1 cellular context compared by ENCODE assay signal in the genomic region with DNA sequence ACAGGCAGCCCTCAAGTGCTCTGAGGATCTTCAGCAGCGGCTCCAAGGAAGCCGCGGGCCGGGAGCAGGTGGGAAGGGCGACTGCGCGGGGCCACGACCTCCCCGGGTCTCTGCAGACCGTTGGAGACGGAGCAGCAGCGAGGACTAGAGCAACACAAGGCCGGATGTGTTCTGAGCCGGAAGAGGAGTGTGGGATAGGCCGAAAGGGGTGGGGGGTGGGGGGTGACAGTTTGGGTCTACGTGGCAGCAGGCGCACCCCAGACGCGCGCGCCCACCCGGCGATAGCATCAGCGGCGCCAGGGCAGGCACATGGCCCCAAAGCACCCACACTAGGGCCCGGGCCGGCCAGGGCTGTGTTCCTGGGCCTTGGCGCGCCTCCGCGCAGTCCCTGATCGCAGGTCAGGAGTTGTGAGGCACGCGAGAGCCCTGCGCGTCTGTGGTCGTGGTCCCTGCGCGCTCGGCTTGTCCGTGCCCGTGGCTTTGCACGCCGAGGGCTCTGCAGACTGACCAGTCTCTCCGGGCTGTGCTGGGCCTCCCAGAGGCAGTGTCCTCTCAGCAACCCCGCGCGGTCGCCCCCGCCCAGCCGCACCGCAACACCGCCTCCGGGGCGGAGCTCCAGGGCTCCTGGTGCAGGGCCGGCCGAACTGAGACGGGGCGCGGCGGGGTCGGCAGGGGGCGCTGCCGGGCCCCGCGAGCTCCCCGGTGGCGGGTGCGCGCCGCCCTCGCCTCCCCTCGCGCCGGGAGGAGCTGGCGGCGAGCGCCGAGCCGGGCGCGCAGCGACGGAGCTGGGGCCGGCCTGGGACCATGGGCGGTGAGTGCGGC.
TF ChIP-seq lines count a peak whose summit lies in the region.

A gene with protein sequence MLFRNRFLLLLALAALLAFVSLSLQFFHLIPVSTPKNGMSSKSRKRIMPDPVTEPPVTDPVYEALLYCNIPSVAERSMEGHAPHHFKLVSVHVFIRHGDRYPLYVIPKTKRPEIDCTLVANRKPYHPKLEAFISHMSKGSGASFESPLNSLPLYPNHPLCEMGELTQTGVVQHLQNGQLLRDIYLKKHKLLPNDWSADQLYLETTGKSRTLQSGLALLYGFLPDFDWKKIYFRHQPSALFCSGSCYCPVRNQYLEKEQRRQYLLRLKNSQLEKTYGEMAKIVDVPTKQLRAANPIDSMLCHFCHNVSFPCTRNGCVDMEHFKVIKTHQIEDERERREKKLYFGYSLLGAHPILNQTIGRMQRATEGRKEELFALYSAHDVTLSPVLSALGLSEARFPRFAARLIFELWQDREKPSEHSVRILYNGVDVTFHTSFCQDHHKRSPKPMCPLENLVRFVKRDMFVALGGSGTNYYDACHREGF (plus strand): TSS at position 725 of the 822 bp plus-strand sequence. CDS start 28,351 bp downstream, outside the sequence.

TF ChIP-seq in HepG2, 621 proteins besides CTCF, POLR2A, EP300 and RAD21 (continued from another document and continues in another):
- TF ChIP-seq ZNF430 (CRISPR knock-in tag; IDR thresholded peaks at IDR 0.05) (0 out of 2 replicates have a peak, but pooled peaks have one; percentile 46), FOXM1 (CRISPR knock-in tag; IDR thresholded peaks at IDR 0.05) (no peak), HOXA3 (CRISPR knock-in tag; IDR thresholded peaks at IDR 0.05) (peak; percentile 80), NRL (CRISPR knock-in tag; IDR thresholded peaks at IDR 0.05; ENCODE audit: borderline replicate concordance) (0 out of 2 replicates have a peak, but pooled peaks have one; percentile 62), SMAD3 (CRISPR knock-in tag; IDR thresholded peaks at IDR 0.05) (no peak), ZKSCAN1 (IDR thresholded peaks at IDR 0.05; ENCODE audit: low read length) (no peak), STAT5B (CRISPR knock-in tag; IDR thresholded peaks at IDR 0.05) (no peak), TBP (CRISPR knock-in tag; IDR thresholded peaks at IDR 0.05) (no peak), ZNF598 (CRISPR knock-in tag; IDR thresholded peaks at IDR 0.05; ENCODE audit: borderline replicate concordance) (no peak), HHEX (CRISPR knock-in tag; IDR thresholded peaks at IDR 0.05) (no peak), RBM22 (optimal IDR thresholded peaks at IDR 0.05; ENCODE audit: low read length) (no peak), ZNF746 (CRISPR knock-in tag; IDR thresholded peaks at IDR 0.05) (no peak), ZNF772 (CRISPR knock-in tag; IDR thresholded peaks at IDR 0.05) (no peak; the same call in 1 of the 2 replicates), DPF2 (CRISPR knock-in tag; IDR thresholded peaks at IDR 0.05; ENCODE audit: borderline replicate concordance, low read depth) (no peak), THAP11 (CRISPR knock-in tag; IDR thresholded peaks at IDR 0.05) (no peak), ZNF367 (CRISPR knock-in tag; IDR thresholded peaks at IDR 0.05; ENCODE audit: borderline replicate concordance) (no peak), MED8 (CRISPR knock-in tag; IDR thresholded peaks at IDR 0.05; ENCODE audit: insufficient replicate concordance) (peak; percentile 27)
- TF ChIP-seq, protein P1, sequence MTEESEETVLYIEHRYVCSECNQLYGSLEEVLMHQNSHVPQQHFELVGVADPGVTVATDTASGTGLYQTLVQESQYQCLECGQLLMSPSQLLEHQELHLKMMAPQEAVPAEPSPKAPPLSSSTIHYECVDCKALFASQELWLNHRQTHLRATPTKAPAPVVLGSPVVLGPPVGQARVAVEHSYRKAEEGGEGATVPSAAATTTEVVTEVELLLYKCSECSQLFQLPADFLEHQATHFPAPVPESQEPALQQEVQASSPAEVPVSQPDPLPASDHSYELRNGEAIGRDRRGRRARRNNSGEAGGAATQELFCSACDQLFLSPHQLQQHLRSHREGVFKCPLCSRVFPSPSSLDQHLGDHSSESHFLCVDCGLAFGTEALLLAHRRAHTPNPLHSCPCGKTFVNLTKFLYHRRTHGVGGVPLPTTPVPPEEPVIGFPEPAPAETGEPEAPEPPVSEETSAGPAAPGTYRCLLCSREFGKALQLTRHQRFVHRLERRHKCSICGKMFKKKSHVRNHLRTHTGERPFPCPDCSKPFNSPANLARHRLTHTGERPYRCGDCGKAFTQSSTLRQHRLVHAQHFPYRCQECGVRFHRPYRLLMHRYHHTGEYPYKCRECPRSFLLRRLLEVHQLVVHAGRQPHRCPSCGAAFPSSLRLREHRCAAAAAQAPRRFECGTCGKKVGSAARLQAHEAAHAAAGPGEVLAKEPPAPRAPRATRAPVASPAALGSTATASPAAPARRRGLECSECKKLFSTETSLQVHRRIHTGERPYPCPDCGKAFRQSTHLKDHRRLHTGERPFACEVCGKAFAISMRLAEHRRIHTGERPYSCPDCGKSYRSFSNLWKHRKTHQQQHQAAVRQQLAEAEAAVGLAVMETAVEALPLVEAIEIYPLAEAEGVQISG (CRISPR knock-in tag; IDR thresholded peaks at IDR 0.05): peak; percentile 88
- TF ChIP-seq, protein P2, sequence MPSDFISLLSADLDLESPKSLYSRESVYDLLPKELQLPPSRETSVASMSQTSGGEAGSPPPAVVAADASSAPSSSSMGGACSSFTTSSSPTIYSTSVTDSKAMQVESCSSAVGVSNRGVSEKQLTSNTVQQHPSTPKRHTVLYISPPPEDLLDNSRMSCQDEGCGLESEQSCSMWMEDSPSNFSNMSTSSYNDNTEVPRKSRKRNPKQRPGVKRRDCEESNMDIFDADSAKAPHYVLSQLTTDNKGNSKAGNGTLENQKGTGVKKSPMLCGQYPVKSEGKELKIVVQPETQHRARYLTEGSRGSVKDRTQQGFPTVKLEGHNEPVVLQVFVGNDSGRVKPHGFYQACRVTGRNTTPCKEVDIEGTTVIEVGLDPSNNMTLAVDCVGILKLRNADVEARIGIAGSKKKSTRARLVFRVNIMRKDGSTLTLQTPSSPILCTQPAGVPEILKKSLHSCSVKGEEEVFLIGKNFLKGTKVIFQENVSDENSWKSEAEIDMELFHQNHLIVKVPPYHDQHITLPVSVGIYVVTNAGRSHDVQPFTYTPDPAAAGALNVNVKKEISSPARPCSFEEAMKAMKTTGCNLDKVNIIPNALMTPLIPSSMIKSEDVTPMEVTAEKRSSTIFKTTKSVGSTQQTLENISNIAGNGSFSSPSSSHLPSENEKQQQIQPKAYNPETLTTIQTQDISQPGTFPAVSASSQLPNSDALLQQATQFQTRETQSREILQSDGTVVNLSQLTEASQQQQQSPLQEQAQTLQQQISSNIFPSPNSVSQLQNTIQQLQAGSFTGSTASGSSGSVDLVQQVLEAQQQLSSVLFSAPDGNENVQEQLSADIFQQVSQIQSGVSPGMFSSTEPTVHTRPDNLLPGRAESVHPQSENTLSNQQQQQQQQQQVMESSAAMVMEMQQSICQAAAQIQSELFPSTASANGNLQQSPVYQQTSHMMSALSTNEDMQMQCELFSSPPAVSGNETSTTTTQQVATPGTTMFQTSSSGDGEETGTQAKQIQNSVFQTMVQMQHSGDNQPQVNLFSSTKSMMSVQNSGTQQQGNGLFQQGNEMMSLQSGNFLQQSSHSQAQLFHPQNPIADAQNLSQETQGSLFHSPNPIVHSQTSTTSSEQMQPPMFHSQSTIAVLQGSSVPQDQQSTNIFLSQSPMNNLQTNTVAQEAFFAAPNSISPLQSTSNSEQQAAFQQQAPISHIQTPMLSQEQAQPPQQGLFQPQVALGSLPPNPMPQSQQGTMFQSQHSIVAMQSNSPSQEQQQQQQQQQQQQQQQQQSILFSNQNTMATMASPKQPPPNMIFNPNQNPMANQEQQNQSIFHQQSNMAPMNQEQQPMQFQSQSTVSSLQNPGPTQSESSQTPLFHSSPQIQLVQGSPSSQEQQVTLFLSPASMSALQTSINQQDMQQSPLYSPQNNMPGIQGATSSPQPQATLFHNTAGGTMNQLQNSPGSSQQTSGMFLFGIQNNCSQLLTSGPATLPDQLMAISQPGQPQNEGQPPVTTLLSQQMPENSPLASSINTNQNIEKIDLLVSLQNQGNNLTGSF (CRISPR knock-in tag; IDR thresholded peaks at IDR 0.05): no peak
- TF ChIP-seq, protein P3, sequence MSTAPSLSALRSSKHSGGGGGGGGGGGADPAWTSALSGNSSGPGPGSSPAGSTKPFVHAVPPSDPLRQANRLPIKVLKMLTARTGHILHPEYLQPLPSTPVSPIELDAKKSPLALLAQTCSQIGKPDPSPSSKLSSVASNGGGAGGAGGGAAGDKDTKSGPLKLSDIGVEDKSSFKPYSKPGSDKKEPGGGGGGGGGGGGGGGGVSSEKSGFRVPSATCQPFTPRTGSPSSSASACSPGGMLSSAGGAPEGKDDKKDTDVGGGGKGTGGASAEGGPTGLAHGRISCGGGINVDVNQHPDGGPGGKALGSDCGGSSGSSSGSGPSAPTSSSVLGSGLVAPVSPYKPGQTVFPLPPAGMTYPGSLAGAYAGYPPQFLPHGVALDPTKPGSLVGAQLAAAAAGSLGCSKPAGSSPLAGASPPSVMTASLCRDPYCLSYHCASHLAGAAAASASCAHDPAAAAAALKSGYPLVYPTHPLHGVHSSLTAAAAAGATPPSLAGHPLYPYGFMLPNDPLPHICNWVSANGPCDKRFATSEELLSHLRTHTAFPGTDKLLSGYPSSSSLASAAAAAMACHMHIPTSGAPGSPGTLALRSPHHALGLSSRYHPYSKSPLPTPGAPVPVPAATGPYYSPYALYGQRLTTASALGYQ (CRISPR knock-in tag; IDR thresholded peaks at IDR 0.05): no peak
- TF ChIP-seq, protein P4, sequence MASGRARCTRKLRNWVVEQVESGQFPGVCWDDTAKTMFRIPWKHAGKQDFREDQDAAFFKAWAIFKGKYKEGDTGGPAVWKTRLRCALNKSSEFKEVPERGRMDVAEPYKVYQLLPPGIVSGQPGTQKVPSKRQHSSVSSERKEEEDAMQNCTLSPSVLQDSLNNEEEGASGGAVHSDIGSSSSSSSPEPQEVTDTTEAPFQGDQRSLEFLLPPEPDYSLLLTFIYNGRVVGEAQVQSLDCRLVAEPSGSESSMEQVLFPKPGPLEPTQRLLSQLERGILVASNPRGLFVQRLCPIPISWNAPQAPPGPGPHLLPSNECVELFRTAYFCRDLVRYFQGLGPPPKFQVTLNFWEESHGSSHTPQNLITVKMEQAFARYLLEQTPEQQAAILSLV (CRISPR knock-in tag; IDR thresholded peaks at IDR 0.05; ENCODE audit: borderline replicate concordance): no peak
- TF ChIP-seq, protein P5, sequence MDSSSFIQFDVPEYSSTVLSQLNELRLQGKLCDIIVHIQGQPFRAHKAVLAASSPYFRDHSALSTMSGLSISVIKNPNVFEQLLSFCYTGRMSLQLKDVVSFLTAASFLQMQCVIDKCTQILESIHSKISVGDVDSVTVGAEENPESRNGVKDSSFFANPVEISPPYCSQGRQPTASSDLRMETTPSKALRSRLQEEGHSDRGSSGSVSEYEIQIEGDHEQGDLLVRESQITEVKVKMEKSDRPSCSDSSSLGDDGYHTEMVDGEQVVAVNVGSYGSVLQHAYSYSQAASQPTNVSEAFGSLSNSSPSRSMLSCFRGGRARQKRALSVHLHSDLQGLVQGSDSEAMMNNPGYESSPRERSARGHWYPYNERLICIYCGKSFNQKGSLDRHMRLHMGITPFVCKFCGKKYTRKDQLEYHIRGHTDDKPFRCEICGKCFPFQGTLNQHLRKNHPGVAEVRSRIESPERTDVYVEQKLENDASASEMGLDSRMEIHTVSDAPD (CRISPR knock-in tag; IDR thresholded peaks at IDR 0.05): no peak
- TF ChIP-seq, protein P6, sequence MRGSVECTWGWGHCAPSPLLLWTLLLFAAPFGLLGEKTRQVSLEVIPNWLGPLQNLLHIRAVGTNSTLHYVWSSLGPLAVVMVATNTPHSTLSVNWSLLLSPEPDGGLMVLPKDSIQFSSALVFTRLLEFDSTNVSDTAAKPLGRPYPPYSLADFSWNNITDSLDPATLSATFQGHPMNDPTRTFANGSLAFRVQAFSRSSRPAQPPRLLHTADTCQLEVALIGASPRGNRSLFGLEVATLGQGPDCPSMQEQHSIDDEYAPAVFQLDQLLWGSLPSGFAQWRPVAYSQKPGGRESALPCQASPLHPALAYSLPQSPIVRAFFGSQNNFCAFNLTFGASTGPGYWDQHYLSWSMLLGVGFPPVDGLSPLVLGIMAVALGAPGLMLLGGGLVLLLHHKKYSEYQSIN (CRISPR knock-in tag; IDR thresholded peaks at IDR 0.05; ENCODE audit: borderline replicate concordance): no peak
- TF ChIP-seq, protein P7, sequence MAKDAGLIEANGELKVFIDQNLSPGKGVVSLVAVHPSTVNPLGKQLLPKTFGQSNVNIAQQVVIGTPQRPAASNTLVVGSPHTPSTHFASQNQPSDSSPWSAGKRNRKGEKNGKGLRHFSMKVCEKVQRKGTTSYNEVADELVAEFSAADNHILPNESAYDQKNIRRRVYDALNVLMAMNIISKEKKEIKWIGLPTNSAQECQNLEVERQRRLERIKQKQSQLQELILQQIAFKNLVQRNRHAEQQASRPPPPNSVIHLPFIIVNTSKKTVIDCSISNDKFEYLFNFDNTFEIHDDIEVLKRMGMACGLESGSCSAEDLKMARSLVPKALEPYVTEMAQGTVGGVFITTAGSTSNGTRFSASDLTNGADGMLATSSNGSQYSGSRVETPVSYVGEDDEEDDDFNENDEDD (CRISPR knock-in tag; IDR thresholded peaks at IDR 0.05; ENCODE audit: borderline replicate concordance): no peak
- TF ChIP-seq, protein P8, sequence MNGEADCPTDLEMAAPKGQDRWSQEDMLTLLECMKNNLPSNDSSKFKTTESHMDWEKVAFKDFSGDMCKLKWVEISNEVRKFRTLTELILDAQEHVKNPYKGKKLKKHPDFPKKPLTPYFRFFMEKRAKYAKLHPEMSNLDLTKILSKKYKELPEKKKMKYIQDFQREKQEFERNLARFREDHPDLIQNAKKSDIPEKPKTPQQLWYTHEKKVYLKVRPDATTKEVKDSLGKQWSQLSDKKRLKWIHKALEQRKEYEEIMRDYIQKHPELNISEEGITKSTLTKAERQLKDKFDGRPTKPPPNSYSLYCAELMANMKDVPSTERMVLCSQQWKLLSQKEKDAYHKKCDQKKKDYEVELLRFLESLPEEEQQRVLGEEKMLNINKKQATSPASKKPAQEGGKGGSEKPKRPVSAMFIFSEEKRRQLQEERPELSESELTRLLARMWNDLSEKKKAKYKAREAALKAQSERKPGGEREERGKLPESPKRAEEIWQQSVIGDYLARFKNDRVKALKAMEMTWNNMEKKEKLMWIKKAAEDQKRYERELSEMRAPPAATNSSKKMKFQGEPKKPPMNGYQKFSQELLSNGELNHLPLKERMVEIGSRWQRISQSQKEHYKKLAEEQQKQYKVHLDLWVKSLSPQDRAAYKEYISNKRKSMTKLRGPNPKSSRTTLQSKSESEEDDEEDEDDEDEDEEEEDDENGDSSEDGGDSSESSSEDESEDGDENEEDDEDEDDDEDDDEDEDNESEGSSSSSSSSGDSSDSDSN (CRISPR knock-in tag; IDR thresholded peaks at IDR 0.05): peak; percentile 57; the same call in 1 of the 2 replicates
- TF ChIP-seq, protein P9, sequence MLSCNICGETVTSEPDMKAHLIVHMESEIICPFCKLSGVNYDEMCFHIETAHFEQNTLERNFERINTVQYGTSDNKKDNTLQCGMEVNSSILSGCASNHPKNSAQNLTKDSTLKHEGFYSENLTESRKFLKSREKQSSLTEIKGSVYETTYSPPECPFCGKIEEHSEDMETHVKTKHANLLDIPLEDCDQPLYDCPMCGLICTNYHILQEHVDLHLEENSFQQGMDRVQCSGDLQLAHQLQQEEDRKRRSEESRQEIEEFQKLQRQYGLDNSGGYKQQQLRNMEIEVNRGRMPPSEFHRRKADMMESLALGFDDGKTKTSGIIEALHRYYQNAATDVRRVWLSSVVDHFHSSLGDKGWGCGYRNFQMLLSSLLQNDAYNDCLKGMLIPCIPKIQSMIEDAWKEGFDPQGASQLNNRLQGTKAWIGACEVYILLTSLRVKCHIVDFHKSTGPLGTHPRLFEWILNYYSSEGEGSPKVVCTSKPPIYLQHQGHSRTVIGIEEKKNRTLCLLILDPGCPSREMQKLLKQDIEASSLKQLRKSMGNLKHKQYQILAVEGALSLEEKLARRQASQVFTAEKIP (CRISPR knock-in tag; IDR thresholded peaks at IDR 0.05; ENCODE audit: borderline replicate concordance): no peak
